Comparison of ENCODE assay signal across 8 cellular contexts in genomic region chr17:7238418-7239090, GRCh38. TPM values are rescaled to one million over a fixed set of nuclear protein-coding genes. Genes with fewer than 3 reads are reported as not detected.
DNase-seq lines count a peak whose midpoint lies in the region; ATAC-seq and TF ChIP-seq lines count a peak whose summit lies in the region.

No MANE protein-coding gene starts in this region.

- H3K9me3 Mint-ChIP-seq in activated T-helper 17 cell treated with anti-CD3 and anti-CD28 coated beads, Interleukin-2, amount 50 U/mL, for 72 hours: no peaks in the 10 kb centered on the region

- no peaks in the 10 kb centered on the region for H3K9me3 ChIP-seq in gastroesophageal sphincter
- H3K9me3 ChIP-seq in prostate gland: no peaks in the 10 kb centered on the region

- no peak for TF ChIP-seq POLR2A in gastroesophageal sphincter (IDR thresholded peaks at IDR 0.05)
- TF ChIP-seq POLR2A in prostate gland (IDR thresholded peaks at IDR 0.05): no peak

- no peaks in the 10 kb centered on the region for H3K27me3 ChIP-seq in gastroesophageal sphincter
- H3K27me3 ChIP-seq in prostate gland (replicated peaks; ENCODE audit: insufficient read depth): no peaks in the 10 kb centered on the region

- H3K4me3 ChIP-seq in gastroesophageal sphincter (peak overlapping the region; percentile 90 to 99), prostate gland (peak overlapping the region; percentile 94 to 100)

- ATAC-seq in Right ventricle myocardium inferior (no peak), Right ventricle myocardium superior (ENCODE audit: poor library complexity) (no peak), gastroesophageal sphincter (no peak), GM19328 (IDR thresholded peaks at IDR 0.05; ENCODE audit: unreplicated experiment) (no peak)
- no peak for ATAC-seq in activated T-helper 17 cell treated with anti-CD3 and anti-CD28 coated beads, Interleukin-2, amount 50 U/mL, for 72 hours (replicated peaks)

- TF ChIP-seq EP300 in gastroesophageal sphincter (IDR thresholded peaks at IDR 0.05): no peak

- H3K4me3 Mint-ChIP-seq in activated T-helper 17 cell treated with anti-CD3 and anti-CD28 coated beads, Interleukin-2, amount 50 U/mL, for 72 hours: peak overlapping the region; percentile 87

- peaks cover 99% of the 10 kb centered on the region for H3K36me3 Mint-ChIP-seq in activated T-helper 17 cell treated with anti-CD3 and anti-CD28 coated beads, Interleukin-2, amount 50 U/mL, for 72 hours (ENCODE audit: low read depth)

- no peaks in the 10 kb centered on the region for H3K27me3 Mint-ChIP-seq in activated T-helper 17 cell treated with anti-CD3 and anti-CD28 coated beads, Interleukin-2, amount 50 U/mL, for 72 hours

- peaks cover 8 to 62% (median 29%) of the 10 kb centered on the region in 3 donors for H3K4me1 ChIP-seq in gastroesophageal sphincter
- H3K4me1 ChIP-seq in prostate gland (replicated peaks): peaks cover 18% of the 10 kb centered on the region

- H3K36me3 ChIP-seq in gastroesophageal sphincter (peaks cover 0 to 34% of the 10 kb centered on the region in 2 donors), prostate gland (peaks cover 0 to 10% of the 10 kb centered on the region in 2 donors)

- no peak for TF ChIP-seq CTCF in gastroesophageal sphincter (IDR thresholded peaks at IDR 0.05)
- no peak for TF ChIP-seq CTCF in prostate gland (IDR thresholded peaks at IDR 0.05)

- H3K4me1 Mint-ChIP-seq in activated T-helper 17 cell treated with anti-CD3 and anti-CD28 coated beads, Interleukin-2, amount 50 U/mL, for 72 hours: peaks cover 50% of the 10 kb centered on the region

- intact Hi-C loops in Right ventricle myocardium inferior (cut with DNase I) (loop anchor here (1.0 kb wide), 1 partner anchor 18 kb away; no protein-coding TSS in a partner anchor), Right ventricle myocardium superior (cut with DNase I) (no loop called here), prostate gland (cut with DNase I) (loop anchor here (10.0 kb wide), 1 partner anchor 596 kb away; the partner anchor contains the start of gene KDM6B)

- H3K27ac Mint-ChIP-seq in activated T-helper 17 cell treated with anti-CD3 and anti-CD28 coated beads, Interleukin-2, amount 50 U/mL, for 72 hours: peak overlapping the region; percentile 93

- whole genome bisulfite sequencing in gastroesophageal sphincter (ENCODE audit: low coverage in 1 of 2), 2 donors: 0 to 1% methylated on average over 15 to 24 of the region's 39 CpGs
- WGBS in prostate gland: under 1% methylated on average over 35 of the region's 39 CpGs

- DNase-seq in Right ventricle myocardium inferior (ENCODE audit: missing footprints) (peak; percentile 66), Right ventricle myocardium superior (no peak), prostate gland (ENCODE audit: low spot score) (no peak), dedifferentiated amniotic fluid mesenchymal stem cell (ENCODE audit: extremely low spot score) (no peak), medulla oblongata (ENCODE audit: extremely low spot score) (no peak)

- H3K27ac ChIP-seq in gastroesophageal sphincter: peak overlapping the region; percentile 82 to 98 (median 95)
- peak overlapping the region; percentile 98 to 99 for H3K27ac ChIP-seq in prostate gland

RNA-seq across cellular contexts. Expression of gene PHF23, which starts 0.7 kb away (rescaled TPM):
- total RNA-seq in Right ventricle myocardium inferior (23.3 TPM), Right ventricle myocardium superior (19.4 TPM), gastroesophageal sphincter (10 to 100 TPM; 29.4 to 38.2 (median 31.0) TPM), prostate gland (10 to 100 TPM; 41.2 to 92.5 TPM)
- total RNA-seq in activated T-helper 17 cell treated with anti-CD3 and anti-CD28 coated beads, Interleukin-2, amount 50 U/mL, for 72 hours: 10 to 100 TPM; 43.5 to 52.3 TPM

RNA-seq across cellular contexts. Expression of gene GABARAP, which starts 3.7 kb away (rescaled TPM):
- total RNA-seq in Right ventricle myocardium inferior (444 TPM), Right ventricle myocardium superior (432 TPM), gastroesophageal sphincter (100 to 1,000 TPM; 289 to 437 (median 386) TPM), prostate gland (100 to 1,000 TPM; 493 to 527 TPM)
- total RNA-seq in activated T-helper 17 cell treated with anti-CD3 and anti-CD28 coated beads, Interleukin-2, amount 50 U/mL, for 72 hours: 100 to 1,000 TPM; 190 to 239 TPM

RNA-seq across cellular contexts. Expression of gene DVL2, which starts 4.2 kb away (rescaled TPM):
- total RNA-seq in Right ventricle myocardium inferior (20.0 TPM), Right ventricle myocardium superior (20.4 TPM), gastroesophageal sphincter (10 to 100 TPM; 33.0 to 53.9 (median 45.0) TPM), prostate gland (100 to 1,000 TPM in 1 of 2 donors, 10 to 100 TPM in 1; 52.3 to 116 TPM)
- 10 to 100 TPM; 49.1 to 77.5 TPM for total RNA-seq in activated T-helper 17 cell treated with anti-CD3 and anti-CD28 coated beads, Interleukin-2, amount 50 U/mL, for 72 hours

RNA-seq across cellular contexts. Expression of gene CTDNEP1, which starts 13.0 kb away (rescaled TPM):
- total RNA-seq in Right ventricle myocardium inferior (114 TPM), Right ventricle myocardium superior (109 TPM), gastroesophageal sphincter (10 to 100 TPM; 33.8 to 66.3 (median 52.5) TPM), prostate gland (100 to 1,000 TPM in 1 of 2 donors, 10 to 100 TPM in 1; 61.2 to 107 TPM)
- total RNA-seq in activated T-helper 17 cell treated with anti-CD3 and anti-CD28 coated beads, Interleukin-2, amount 50 U/mL, for 72 hours: 100 to 1,000 TPM; 152 to 209 TPM

RNA-seq across cellular contexts. Expression of gene ELP5, which starts 13.5 kb away (rescaled TPM):
- total RNA-seq in Right ventricle myocardium inferior (72.7 TPM), Right ventricle myocardium superior (71.6 TPM), gastroesophageal sphincter (10 to 100 TPM; 29.6 to 36.8 (median 33.8) TPM), prostate gland (10 to 100 TPM; 50.1 to 65.2 TPM)
- total RNA-seq in activated T-helper 17 cell treated with anti-CD3 and anti-CD28 coated beads, Interleukin-2, amount 50 U/mL, for 72 hours: 10 to 100 TPM; 43.7 to 72.0 TPM
